ENCODE assay signal across 17 cellular contexts in genomic region chr18:22503803-22504202, GRCh38.
DNase-seq lines count a peak whose midpoint lies in the region; ATAC-seq and TF ChIP-seq lines count a peak whose summit lies in the region.
"Had no signal": no experiment of that assay in that cellular context is flagged by ENCODE, and none has a peak within 500 bp of the region (broad histone marks: within the 10 kb centered on the region; RNA-seq: fewer than 3 reads in every experiment).

No MANE protein-coding gene starts in this region.

- H3K27me3 ChIP-seq in PC-3 (ENCODE audit: low read length) = no peaks in the 10 kb centered on the region
- peaks cover 17% of the 10 kb centered on the region for H3K27me3 ChIP-seq in WERI-Rb-1 (ENCODE audit: insufficient read depth, low read depth, severe bottlenecking)
- H3K27me3 ChIP-seq: neural progenitor cell had no signal

- H3K9ac ChIP-seq in PC-3 (ENCODE audit: low read length) = peak overlapping the region; percentile 58; the same call in 1 of the 2 replicates
- H3K9ac ChIP-seq: neural progenitor cell had no signal

- intact Hi-C loops in PC-3 (cut with micrococcal nuclease) (loop anchor here (2.0 to 10.0 kb wide), 2 partner anchors 59 to 69 kb away; no protein-coding TSS in a partner anchor), mucosa of descending colon (cut with DNase I, micrococcal nuclease) (no loop called here)

- H3K9me2 ChIP-seq in PC-3 (replicated peaks; ENCODE audit: low read length) = no peaks in the 10 kb centered on the region; the same call in 1 of the 2 replicates

- BruUV-seq in PC-3 (replicated peaks; lab: Mats Ljungman, UMichigan) = no TSS peak

- no peaks in the 10 kb centered on the region for H3K36me3 ChIP-seq in PC-3 (ENCODE audit: low read depth, low read length)
- no peaks in the 10 kb centered on the region for H3K36me3 ChIP-seq in mucosa of descending colon (ENCODE audit: low read depth)
- H3K36me3 ChIP-seq in WERI-Rb-1 = no peaks in the 10 kb centered on the region
- H3K36me3 ChIP-seq: neural progenitor cell, thoracic aorta had no signal

- peaks cover 9% of the 10 kb centered on the region for H3F3A ChIP-seq in PC-3 (ENCODE audit: low read length, unreplicated experiment)

- POLR2A ChIA-PET in PC-3 (lab: Charles Lee; ENCODE audit: unreplicated experiment) = interaction anchor here (0.6 kb wide), 1 partner anchor 1206 kb away, joined by 5 read pairs; no protein-coding TSS in a partner anchor

- CTCF ChIA-PET in PC-3 (lab: Charles Lee) = no interaction called here

- peaks cover 26% of the 10 kb centered on the region for H3K4me1 ChIP-seq in PC-3 (ENCODE audit: insufficient read depth, low read length)
- H3K4me1 ChIP-seq in mucosa of descending colon (ENCODE audit: low read depth) = no peaks in the 10 kb centered on the region
- H3K4me1 ChIP-seq: neural progenitor cell had no signal

- H2AFZ ChIP-seq in PC-3 (ENCODE audit: low read length) = no peak overlapping the region
- H2AFZ ChIP-seq: neural progenitor cell had no signal

- H3K27ac ChIP-seq in PC-3 (ENCODE audit: low read length) (peak overlapping the region; percentile 93), WERI-Rb-1 (no peak overlapping the region)
- H3K27ac ChIP-seq: neural progenitor cell had no signal

- ATAC-seq in PC-3 (no peak), mucosa of descending colon (peak; percentile 54)
- ATAC-seq: activated CD4-positive, alpha-beta T cell treated with anti-CD3 and anti-CD28 coated beads for 36 hours; Panc1 had no signal

- H3K4me3 ChIP-seq in PC-3 (ENCODE audit: low read length) (no peak overlapping the region), fibroblast of the aortic adventitia (ENCODE audit: low read depth, low read length) (no peak overlapping the region), mucosa of descending colon (no peak overlapping the region), WERI-Rb-1 (ENCODE audit: low read depth, low read length) (no peak overlapping the region)
- H3K4me3 ChIP-seq: A549, neural progenitor cell, thoracic aorta had no signal

- DNase-seq in AG08395 (ENCODE audit: low spot score) (peak; percentile 78), PC-3 (no peak), fibroblast of the aortic adventitia (ENCODE audit: low read depth) (peak; percentile 98), mucosa of descending colon (no peak), NCI-H1105 treated with DMSO at 0.1 percent for 48 hours (lab: John Stamatoyannopoulos, UW) (no peak), WERI-Rb-1 (no peak), NCI-H748 (lab: John Stamatoyannopoulos, UW; ENCODE audit: unreplicated experiment) (no peak)
- DNase-seq in activated CD4-positive, alpha-beta T cell treated with anti-CD3 and anti-CD28 coated beads, Interleukin-2, amount 50 U/mL, for 48 hours = no peak
- DNase-seq: activated CD4-positive, alpha-beta T cell treated with anti-CD3 and anti-CD28 coated beads for 36 hours; activated T-cell treated with anti-CD3 and anti-CD28 coated beads, Interleukin-2, amount 50 U/mL, for 24 hours; kidney glomerular epithelial cell; NCI-H1105; NCI-H510A treated with DMSO at 0.1 percent for 48 hours had no signal

- no peaks in the 10 kb centered on the region for H4K20me1 ChIP-seq in PC-3 (ENCODE audit: low read length)

- TF ChIP-seq CTCF in PC-3 (conservative IDR thresholded peaks at IDR 0.05; ENCODE audit: low read depth, low read length) (no peak), fibroblast of the aortic adventitia (IDR thresholded peaks at IDR 0.05; ENCODE audit: insufficient read depth, low read length) (no peak), mucosa of descending colon (IDR thresholded peaks at IDR 0.05) (no peak), WERI-Rb-1 (IDR thresholded peaks at IDR 0.05; ENCODE audit: low read depth, low read length) (no peak)

- no peaks in the 10 kb centered on the region for H3K79me2 ChIP-seq in PC-3 (ENCODE audit: low read length)

- no peak overlapping the region for H3K4me2 ChIP-seq in PC-3 (ENCODE audit: low read length)
- H3K4me2 ChIP-seq: neural progenitor cell had no signal

- no peaks in the 10 kb centered on the region for H3K9me3 ChIP-seq in PC-3 (ENCODE audit: low read length)
- H3K9me3 ChIP-seq in mucosa of descending colon = no peaks in the 10 kb centered on the region
- H3K9me3 ChIP-seq in WERI-Rb-1 (ENCODE audit: severe bottlenecking) = no peaks in the 10 kb centered on the region
- H3K9me3 ChIP-seq: A549, thoracic aorta had no signal

Comparison
In these comparisons a context has a peak if more than half of its experiments do, and no peak if none do; other contexts are left out.
1. DNase-seq: peak in AG08395 (single experiment) and fibroblast of the aortic adventitia (single experiment); none in PC-3 (single experiment), mucosa of descending colon (0 of 3), NCI-H1105 treated with DMSO at 0.1 percent for 48 hours (single experiment), WERI-Rb-1 (single experiment), NCI-H748 (single experiment) and activated CD4-positive, alpha-beta T cell treated with anti-CD3 and anti-CD28 coated beads, Interleukin-2, amount 50 U/mL, for 48 hours (0 of 2).